Comparison of ENCODE assay signal across 31 cellular contexts in genomic region chr5:1357946-1358725, GRCh38.
"Had no signal": no experiment of that assay in that cellular context is flagged by ENCODE, and none has a peak within 500 bp of the region (broad histone marks: within the 10 kb centered on the region; RNA-seq: fewer than 3 reads in every experiment).

No MANE protein-coding gene starts in this region.

- H3K9me3 Mint-ChIP-seq: activated CD4-positive, alpha-beta T cell treated with anti-CD3 and anti-CD28 coated beads, Interleukin-2, amount 10 ng/mL, durations not matched to agents 24 days and 14 days; activated naive CD4-positive, alpha-beta T cell treated with anti-CD3 and anti-CD28 coated beads for 36 hours; activated naive CD4-positive, alpha-beta T cell treated with anti-CD3 and anti-CD28 coated beads, Interleukin-2, amount 50 U/mL, for 72 hours; activated T-cell treated with anti-CD3 and anti-CD28 coated beads, Interleukin-2, amount 50 U/mL, for 4 hours; activated T-helper 1 cell treated with anti-CD3 and anti-CD28 coated beads, Interleukin-12 subunit alpha, Interleukin-12 subunit beta, Interleukin-2, Interleukin-4 antibody, amounts not matched to agents 30 ng/mL and 10 ng/mL and 1 ng/mL, durations not matched to agents 14 hours and 24 hours and 36 hours had no signal

- H3K4me1 ChIP-seq: adrenal gland, body of pancreas, breast epithelium, Peyer's patch had no signal

- H3K4me3 Mint-ChIP-seq: activated CD4-positive, alpha-beta T cell treated with anti-CD3 and anti-CD28 coated beads, Interleukin-2, amount 10 ng/mL, durations not matched to agents 24 days and 14 days; activated CD8-positive, alpha-beta T cell treated with anti-CD3 and anti-CD28 coated beads, Interleukin-2, amount 10 ng/mL, durations not matched to agents 7 days and 5 days; activated naive CD4-positive, alpha-beta T cell treated with anti-CD3 and anti-CD28 coated beads for 36 hours; activated T-cell treated with anti-CD3 and anti-CD28 coated beads, Interleukin-2, amount 50 U/mL, for 4 hours; activated T-helper 1 cell treated with anti-CD3 and anti-CD28 coated beads, Interleukin-12 subunit alpha, Interleukin-12 subunit beta, Interleukin-2, Interleukin-4 antibody, amounts not matched to agents 30 ng/mL and 10 ng/mL and 1 ng/mL, durations not matched to agents 14 hours and 24 hours and 36 hours had no signal

- H3K36me3 Mint-ChIP-seq: activated naive CD4-positive, alpha-beta T cell treated with anti-CD3 and anti-CD28 coated beads, Interleukin-2, amount 50 U/mL, for 72 hours had no signal

- H3K9ac ChIP-seq: KMS-11 had no signal

- H3K36me3 ChIP-seq: adrenal gland, breast epithelium, Peyer's patch had no signal

- DNase-seq: activated CD4-positive, alpha-beta T cell treated with anti-CD3 and anti-CD28 coated beads, Interleukin-2, amount 10 ng/mL, durations not matched to agents 24 days and 14 days; activated CD4-positive, alpha-beta T cell treated with anti-CD3 and anti-CD28 coated beads, Interleukin-2, amount 50 U/mL, for 48 hours; activated CD8-positive, alpha-beta T cell treated with anti-CD3 and anti-CD28 coated beads, Interleukin-2, amount 10 ng/mL, durations not matched to agents 7 days and 5 days; activated gamma-delta T cell treated with Interleukin-2 at 50 U/mL for 16 hours; activated naive CD4-positive, alpha-beta T cell treated with anti-CD3 and anti-CD28 coated beads for 36 hours; activated T-cell treated with anti-CD3 and anti-CD28 coated beads, Interleukin-2, amount 50 U/mL, for 4 hours; adrenal gland; body of pancreas; caudate nucleus; cerebellar nuclear complex; MM.1S; MV-4-11; NCI-H1092; NCI-H1417; NCI-H2029; NCI-H510A; NCI-H526; NCI-H748 treated with DMSO at 0.1 percent for 48 hours; NK-92 treated with Interleukin-12 subunit alpha and Interleukin-12 subunit beta, amount 100 ng/mL, for 24 hours; PC-3; Peyer's patch; RPMI8226; SIG-M5; SW 1271; T-helper 1 cell; T1000 had no signal

- H3K4me2 ChIP-seq: KMS-11 had no signal

- H3K4me1 Mint-ChIP-seq: activated CD4-positive, alpha-beta T cell treated with anti-CD3 and anti-CD28 coated beads, Interleukin-2, amount 10 ng/mL, durations not matched to agents 24 days and 14 days had no signal

- H3K9me3 ChIP-seq: adrenal gland, body of pancreas, breast epithelium, Peyer's patch had no signal

- H3K27ac Mint-ChIP-seq: activated CD4-positive, alpha-beta T cell treated with anti-CD3 and anti-CD28 coated beads, Interleukin-2, amount 10 ng/mL, durations not matched to agents 24 days and 14 days; activated CD8-positive, alpha-beta T cell treated with anti-CD3 and anti-CD28 coated beads, Interleukin-2, amount 10 ng/mL, durations not matched to agents 7 days and 5 days; activated naive CD4-positive, alpha-beta T cell treated with anti-CD3 and anti-CD28 coated beads for 36 hours; activated T-helper 1 cell treated with anti-CD3 and anti-CD28 coated beads, Interleukin-12 subunit alpha, Interleukin-12 subunit beta, Interleukin-2, Interleukin-4 antibody, amounts not matched to agents 30 ng/mL and 10 ng/mL and 1 ng/mL, durations not matched to agents 14 hours and 24 hours and 36 hours had no signal

- ATAC-seq: activated CD8-positive, alpha-beta T cell treated with anti-CD3 and anti-CD28 coated beads, Interleukin-2, amount 10 ng/mL, durations not matched to agents 7 days and 5 days; activated naive CD4-positive, alpha-beta T cell treated with anti-CD3 and anti-CD28 coated beads, Interleukin-2, amount 50 U/mL, for 72 hours; activated T-cell treated with anti-CD3 and anti-CD28 coated beads, Interleukin-2, amount 50 U/mL, for 4 hours; body of pancreas; PC-3; SK-N-SH treated with all-trans-retinoic acid at 6 μM for 48 hours had no signal

- H3K27ac ChIP-seq: adrenal gland, body of pancreas, breast epithelium, KMS-11, Peyer's patch had no signal

- H3K4me3 ChIP-seq: adrenal gland, body of pancreas, breast epithelium, Peyer's patch had no signal

- H3K27me3 ChIP-seq: body of pancreas, Peyer's patch had no signal
